Comparison of ENCODE assay signal across 8 cellular contexts in the genomic region with DNA sequence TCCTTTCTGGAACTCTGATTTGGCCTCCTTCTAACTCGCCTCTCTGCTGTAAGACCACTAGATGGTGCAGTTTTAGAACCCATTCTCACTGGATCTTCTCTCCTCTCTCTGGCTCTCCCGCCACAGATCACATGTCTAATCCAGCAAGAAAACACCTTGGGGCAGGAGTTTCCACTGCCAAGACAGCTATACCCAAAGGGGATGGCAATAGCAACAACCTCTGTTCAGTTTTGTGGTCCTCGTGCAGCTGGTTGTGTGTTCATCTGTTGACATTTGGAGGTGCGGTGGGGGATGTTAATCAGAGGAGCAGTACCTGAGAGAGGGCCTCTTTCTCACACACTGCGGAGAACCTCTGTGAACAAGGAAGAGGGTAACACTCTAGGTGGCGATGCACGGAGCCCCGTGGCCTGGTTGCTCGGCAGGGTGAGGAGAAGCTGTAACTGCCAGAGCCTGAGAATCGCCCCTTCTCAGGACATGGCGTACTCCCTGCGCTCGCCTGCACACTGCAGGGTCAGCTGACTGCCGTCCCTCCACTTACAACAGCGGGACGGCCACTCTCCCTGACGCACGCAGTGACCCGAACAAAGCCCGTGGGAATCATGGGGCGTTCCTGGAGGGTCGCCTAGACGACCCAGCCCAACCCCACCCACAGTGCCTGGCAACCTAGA. TPM values are rescaled to one million over a fixed set of nuclear protein-coding genes. Genes with fewer than 3 reads are reported as not detected.
DNase-seq lines count a peak whose midpoint lies in the region; ATAC-seq, FAIRE-seq and TF ChIP-seq lines count a peak whose summit lies in the region.

A gene (plus strand): TSS at position 666 of the 668 bp plus-strand sequence. CDS start 25 bp downstream, outside the sequence.

- intact Hi-C loops in uterus (cut with DNase I; ENCODE audit: low total_unique reads): no loop called here

- no peak for TF ChIP-seq POLR2A in uterus (IDR thresholded peaks at IDR 0.05)

- peak; percentile 74 to 81 for TF ChIP-seq RAD21 in liver (IDR thresholded peaks at IDR 0.05)

- H3K27ac ChIP-seq in C4-2B (no peak within 1 kb of the TSS), liver (ENCODE audit: low read depth in 1 of 2, low read length in 2 of 2) (no peak within 1 kb of the TSS), uterus (no peak within 1 kb of the TSS)

- DNase-seq in GM13976 (ENCODE audit: low spot score) (peak; percentile 76), NCI-H69 (lab: John Stamatoyannopoulos, UW) (peak; percentile 45), bronchial epithelial cell (ENCODE audit: low read depth) (peak; percentile 57), uterus (no peak)
- DNase-seq in stimulated activated CD4-positive, alpha-beta T cell treated with anti-CD3 and anti-CD28 coated beads, Interleukin-2, amount 100 ng/mL, for 48 hours: no peak

- H3K9ac ChIP-seq in liver (ENCODE audit: low read depth in 1 of 2, low read length in 2 of 2): no peak within 1 kb of the TSS

- WGBS in liver: 85% methylated on average over 23 of the region's 23 CpGs

- in situ Hi-C loops in GM13976 (cut with MboI; ENCODE audit: low sequenced_read_pairs, unreplicated experiment): no loop called here

- peak; percentile 72 for FAIRE-seq in bronchial epithelial cell (lab: Jason Lieb, UNC)

- H3K4me3 ChIP-seq in bronchial epithelial cell (ENCODE audit: low read depth, low read length) (no peak within 1 kb of the TSS), liver (ENCODE audit: low read depth in 1 of 3, low read length in 3 of 3) (no peak within 1 kb of the TSS), uterus (no peak within 1 kb of the TSS)

- H3K27me3 ChIP-seq in bronchial epithelial cell (ENCODE audit: control insufficient read depth, insufficient read depth, low read length) (no peaks in the 10 kb centered on the region), liver (ENCODE audit: control insufficient read depth in 4 of 4, insufficient read depth in 4 of 4, low read length in 3 of 4) (no peaks in the 10 kb centered on the region), uterus (no peaks in the 10 kb centered on the region)

- no peaks in the 10 kb centered on the region for H3K36me3 ChIP-seq in bronchial epithelial cell (ENCODE audit: control insufficient read depth, insufficient read depth, low read length)
- H3K36me3 ChIP-seq in liver (ENCODE audit: control insufficient read depth in 4 of 4, insufficient read depth in 3 of 4, low read depth in 1 of 4, low read length in 3 of 4): no peaks in the 10 kb centered on the region
- H3K36me3 ChIP-seq in uterus: no peaks in the 10 kb centered on the region

- TF ChIP-seq CTCF in C4-2B (conservative IDR thresholded peaks at IDR 0.05) (peak; percentile 82), GM13976 (IDR thresholded peaks at IDR 0.05; ENCODE audit: borderline replicate concordance, control extremely low read depth, extremely low read depth, insufficient read depth, missing control alignments) (peak; percentile 28), bronchial epithelial cell (IDR thresholded peaks at IDR 0.05; ENCODE audit: insufficient read depth, low read length, severe bottlenecking) (peak; percentile 74), liver (IDR thresholded peaks at IDR 0.05; ENCODE audit: low read depth, low read length, missing input control) (peak; percentile 57), uterus (IDR thresholded peaks at IDR 0.05) (peak in 1 of 4 experiments; percentile 14)

- no peaks in the 10 kb centered on the region for H3K4me1 ChIP-seq in liver (ENCODE audit: control insufficient read depth in 4 of 4, insufficient read depth in 4 of 4, low read length in 3 of 4)
- no peaks in the 10 kb centered on the region for H3K4me1 ChIP-seq in uterus

- H3K9me3 ChIP-seq in liver (ENCODE audit: control insufficient read depth in 4 of 4, low read length in 3 of 4) (no peaks in the 10 kb centered on the region), uterus (no peaks in the 10 kb centered on the region)

- peak; percentile 66 for ATAC-seq in HG03159 (IDR thresholded peaks at IDR 0.05; ENCODE audit: unreplicated experiment)

TF ChIP-seq in liver, 16 proteins besides CTCF, POLR2A, EP300 and RAD21:
- TF ChIP-seq NR2F2 (IDR thresholded peaks at IDR 0.05) (no peak), SP1 (IDR thresholded peaks at IDR 0.05) (no peak), HNF4G (IDR thresholded peaks at IDR 0.05) (no peak), JUND (IDR thresholded peaks at IDR 0.05) (no peak), FOXA2 (IDR thresholded peaks at IDR 0.05) (no peak), RXRA (IDR thresholded peaks at IDR 0.05) (no peak), GABPA (IDR thresholded peaks at IDR 0.05 in 1 of 2, conservative IDR thresholded peaks at IDR 0.05 in 1 of 2) (no peak), YY1 (IDR thresholded peaks at IDR 0.05) (no peak), FOXA1 (IDR thresholded peaks at IDR 0.05) (no peak), EGR1 (IDR thresholded peaks at IDR 0.05; ENCODE audit: low read depth in 2 of 2) (no peak), TAF1 (conservative IDR thresholded peaks at IDR 0.05) (no peak), HNF4A (conservative IDR thresholded peaks at IDR 0.05) (no peak)
- TF ChIP-seq, protein P1, sequence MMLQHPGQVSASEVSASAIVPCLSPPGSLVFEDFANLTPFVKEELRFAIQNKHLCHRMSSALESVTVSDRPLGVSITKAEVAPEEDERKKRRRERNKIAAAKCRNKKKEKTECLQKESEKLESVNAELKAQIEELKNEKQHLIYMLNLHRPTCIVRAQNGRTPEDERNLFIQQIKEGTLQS (IDR thresholded peaks at IDR 0.05): no peak
- TF ChIP-seq, protein P2, sequence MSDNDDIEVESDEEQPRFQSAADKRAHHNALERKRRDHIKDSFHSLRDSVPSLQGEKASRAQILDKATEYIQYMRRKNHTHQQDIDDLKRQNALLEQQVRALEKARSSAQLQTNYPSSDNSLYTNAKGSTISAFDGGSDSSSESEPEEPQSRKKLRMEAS (IDR thresholded peaks at IDR 0.05): no peak
- TF ChIP-seq, protein P3, sequence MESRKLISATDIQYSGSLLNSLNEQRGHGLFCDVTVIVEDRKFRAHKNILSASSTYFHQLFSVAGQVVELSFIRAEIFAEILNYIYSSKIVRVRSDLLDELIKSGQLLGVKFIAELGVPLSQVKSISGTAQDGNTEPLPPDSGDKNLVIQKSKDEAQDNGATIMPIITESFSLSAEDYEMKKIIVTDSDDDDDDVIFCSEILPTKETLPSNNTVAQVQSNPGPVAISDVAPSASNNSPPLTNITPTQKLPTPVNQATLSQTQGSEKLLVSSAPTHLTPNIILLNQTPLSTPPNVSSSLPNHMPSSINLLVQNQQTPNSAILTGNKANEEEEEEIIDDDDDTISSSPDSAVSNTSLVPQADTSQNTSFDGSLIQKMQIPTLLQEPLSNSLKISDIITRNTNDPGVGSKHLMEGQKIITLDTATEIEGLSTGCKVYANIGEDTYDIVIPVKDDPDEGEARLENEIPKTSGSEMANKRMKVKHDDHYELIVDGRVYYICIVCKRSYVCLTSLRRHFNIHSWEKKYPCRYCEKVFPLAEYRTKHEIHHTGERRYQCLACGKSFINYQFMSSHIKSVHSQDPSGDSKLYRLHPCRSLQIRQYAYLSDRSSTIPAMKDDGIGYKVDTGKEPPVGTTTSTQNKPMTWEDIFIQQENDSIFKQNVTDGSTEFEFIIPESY (IDR thresholded peaks at IDR 0.05): no peak
- TF ChIP-seq, protein P4, sequence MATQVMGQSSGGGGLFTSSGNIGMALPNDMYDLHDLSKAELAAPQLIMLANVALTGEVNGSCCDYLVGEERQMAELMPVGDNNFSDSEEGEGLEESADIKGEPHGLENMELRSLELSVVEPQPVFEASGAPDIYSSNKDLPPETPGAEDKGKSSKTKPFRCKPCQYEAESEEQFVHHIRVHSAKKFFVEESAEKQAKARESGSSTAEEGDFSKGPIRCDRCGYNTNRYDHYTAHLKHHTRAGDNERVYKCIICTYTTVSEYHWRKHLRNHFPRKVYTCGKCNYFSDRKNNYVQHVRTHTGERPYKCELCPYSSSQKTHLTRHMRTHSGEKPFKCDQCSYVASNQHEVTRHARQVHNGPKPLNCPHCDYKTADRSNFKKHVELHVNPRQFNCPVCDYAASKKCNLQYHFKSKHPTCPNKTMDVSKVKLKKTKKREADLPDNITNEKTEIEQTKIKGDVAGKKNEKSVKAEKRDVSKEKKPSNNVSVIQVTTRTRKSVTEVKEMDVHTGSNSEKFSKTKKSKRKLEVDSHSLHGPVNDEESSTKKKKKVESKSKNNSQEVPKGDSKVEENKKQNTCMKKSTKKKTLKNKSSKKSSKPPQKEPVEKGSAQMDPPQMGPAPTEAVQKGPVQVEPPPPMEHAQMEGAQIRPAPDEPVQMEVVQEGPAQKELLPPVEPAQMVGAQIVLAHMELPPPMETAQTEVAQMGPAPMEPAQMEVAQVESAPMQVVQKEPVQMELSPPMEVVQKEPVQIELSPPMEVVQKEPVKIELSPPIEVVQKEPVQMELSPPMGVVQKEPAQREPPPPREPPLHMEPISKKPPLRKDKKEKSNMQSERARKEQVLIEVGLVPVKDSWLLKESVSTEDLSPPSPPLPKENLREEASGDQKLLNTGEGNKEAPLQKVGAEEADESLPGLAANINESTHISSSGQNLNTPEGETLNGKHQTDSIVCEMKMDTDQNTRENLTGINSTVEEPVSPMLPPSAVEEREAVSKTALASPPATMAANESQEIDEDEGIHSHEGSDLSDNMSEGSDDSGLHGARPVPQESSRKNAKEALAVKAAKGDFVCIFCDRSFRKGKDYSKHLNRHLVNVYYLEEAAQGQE (IDR thresholded peaks at IDR 0.05): no peak

RNA-seq across cellular contexts. Expression of the gene that starts here (rescaled TPM):
- not detected in 2 replicates for total RNA-seq in bronchial epithelial cell
- total RNA-seq in liver: not detected
- polyA plus RNA-seq in liver: not detected
- total RNA-seq in uterus: not detected

Comparison
In these comparisons a context has a peak if more than half of its experiments do, and no peak if none do; other contexts are left out.
1. Peak in DNase-seq in bronchial epithelial cell; RNA of the gene not detected or under 1 TPM.
2. DNase-seq: peak in GM13976 (single experiment) and NCI-H69 (single experiment); none in uterus (0 of 2) and stimulated activated CD4-positive, alpha-beta T cell treated with anti-CD3 and anti-CD28 coated beads, Interleukin-2, amount 100 ng/mL, for 48 hours (0 of 2).